Comparison of ENCODE assay signal across 2 cellular contexts in the genomic region with DNA sequence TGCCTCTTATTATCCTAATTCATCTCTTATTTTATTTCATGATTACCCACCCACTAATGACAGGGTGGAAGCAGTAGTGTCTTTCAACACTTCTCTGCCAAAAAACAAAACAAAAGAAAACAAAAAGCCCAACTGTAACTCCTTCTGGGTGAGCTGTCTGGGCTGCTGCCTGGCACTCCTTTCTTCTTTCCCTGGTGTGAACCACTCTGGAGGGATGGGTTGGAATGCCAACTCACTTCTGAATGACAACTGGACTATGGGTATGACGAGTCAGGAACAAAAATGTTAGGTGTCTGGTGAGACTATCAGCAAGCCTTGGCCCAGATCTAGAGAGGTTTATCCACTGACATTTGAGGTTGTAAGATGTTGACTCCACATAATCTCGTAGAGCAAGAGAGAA.
TF ChIP-seq lines count a peak whose summit lies in the region.

No MANE protein-coding gene starts in this region.

TF ChIP-seq in A549, 52 proteins besides CTCF, POLR2A, EP300 and RAD21 (continued from another document):
- TF ChIP-seq FOSB (CRISPR knock-in tag; IDR thresholded peaks at IDR 0.05) (no peak), TFCP2L1 (CRISPR knock-in tag; IDR thresholded peaks at IDR 0.05) (no peak), CBX8 (IDR thresholded peaks at IDR 0.05) (no peak), RCOR1 (IDR thresholded peaks at IDR 0.05; ENCODE audit: low read depth, low read length) (no peak), FOXS1 (CRISPR knock-in tag; IDR thresholded peaks at IDR 0.05) (no peak), EHMT2 (IDR thresholded peaks at IDR 0.05; ENCODE audit: low read depth) (no peak), CHD2 (IDR thresholded peaks at IDR 0.05; ENCODE audit: low read length, partially characterized antibody) (no peak), JUNB (IDR thresholded peaks at IDR 0.05) (no peak), RARB (CRISPR knock-in tag; IDR thresholded peaks at IDR 0.05) (no peak), BHLHE40 (IDR thresholded peaks at IDR 0.05; ENCODE audit: low read depth, low read length) (no peak), ZNF302 (CRISPR knock-in tag; IDR thresholded peaks at IDR 0.05) (no peak), RFX5 (IDR thresholded peaks at IDR 0.05) (no peak)

TF ChIP-seq in GM23338, 12 proteins besides CTCF, POLR2A, EP300 and RAD21:
- TF ChIP-seq, protein P1, sequence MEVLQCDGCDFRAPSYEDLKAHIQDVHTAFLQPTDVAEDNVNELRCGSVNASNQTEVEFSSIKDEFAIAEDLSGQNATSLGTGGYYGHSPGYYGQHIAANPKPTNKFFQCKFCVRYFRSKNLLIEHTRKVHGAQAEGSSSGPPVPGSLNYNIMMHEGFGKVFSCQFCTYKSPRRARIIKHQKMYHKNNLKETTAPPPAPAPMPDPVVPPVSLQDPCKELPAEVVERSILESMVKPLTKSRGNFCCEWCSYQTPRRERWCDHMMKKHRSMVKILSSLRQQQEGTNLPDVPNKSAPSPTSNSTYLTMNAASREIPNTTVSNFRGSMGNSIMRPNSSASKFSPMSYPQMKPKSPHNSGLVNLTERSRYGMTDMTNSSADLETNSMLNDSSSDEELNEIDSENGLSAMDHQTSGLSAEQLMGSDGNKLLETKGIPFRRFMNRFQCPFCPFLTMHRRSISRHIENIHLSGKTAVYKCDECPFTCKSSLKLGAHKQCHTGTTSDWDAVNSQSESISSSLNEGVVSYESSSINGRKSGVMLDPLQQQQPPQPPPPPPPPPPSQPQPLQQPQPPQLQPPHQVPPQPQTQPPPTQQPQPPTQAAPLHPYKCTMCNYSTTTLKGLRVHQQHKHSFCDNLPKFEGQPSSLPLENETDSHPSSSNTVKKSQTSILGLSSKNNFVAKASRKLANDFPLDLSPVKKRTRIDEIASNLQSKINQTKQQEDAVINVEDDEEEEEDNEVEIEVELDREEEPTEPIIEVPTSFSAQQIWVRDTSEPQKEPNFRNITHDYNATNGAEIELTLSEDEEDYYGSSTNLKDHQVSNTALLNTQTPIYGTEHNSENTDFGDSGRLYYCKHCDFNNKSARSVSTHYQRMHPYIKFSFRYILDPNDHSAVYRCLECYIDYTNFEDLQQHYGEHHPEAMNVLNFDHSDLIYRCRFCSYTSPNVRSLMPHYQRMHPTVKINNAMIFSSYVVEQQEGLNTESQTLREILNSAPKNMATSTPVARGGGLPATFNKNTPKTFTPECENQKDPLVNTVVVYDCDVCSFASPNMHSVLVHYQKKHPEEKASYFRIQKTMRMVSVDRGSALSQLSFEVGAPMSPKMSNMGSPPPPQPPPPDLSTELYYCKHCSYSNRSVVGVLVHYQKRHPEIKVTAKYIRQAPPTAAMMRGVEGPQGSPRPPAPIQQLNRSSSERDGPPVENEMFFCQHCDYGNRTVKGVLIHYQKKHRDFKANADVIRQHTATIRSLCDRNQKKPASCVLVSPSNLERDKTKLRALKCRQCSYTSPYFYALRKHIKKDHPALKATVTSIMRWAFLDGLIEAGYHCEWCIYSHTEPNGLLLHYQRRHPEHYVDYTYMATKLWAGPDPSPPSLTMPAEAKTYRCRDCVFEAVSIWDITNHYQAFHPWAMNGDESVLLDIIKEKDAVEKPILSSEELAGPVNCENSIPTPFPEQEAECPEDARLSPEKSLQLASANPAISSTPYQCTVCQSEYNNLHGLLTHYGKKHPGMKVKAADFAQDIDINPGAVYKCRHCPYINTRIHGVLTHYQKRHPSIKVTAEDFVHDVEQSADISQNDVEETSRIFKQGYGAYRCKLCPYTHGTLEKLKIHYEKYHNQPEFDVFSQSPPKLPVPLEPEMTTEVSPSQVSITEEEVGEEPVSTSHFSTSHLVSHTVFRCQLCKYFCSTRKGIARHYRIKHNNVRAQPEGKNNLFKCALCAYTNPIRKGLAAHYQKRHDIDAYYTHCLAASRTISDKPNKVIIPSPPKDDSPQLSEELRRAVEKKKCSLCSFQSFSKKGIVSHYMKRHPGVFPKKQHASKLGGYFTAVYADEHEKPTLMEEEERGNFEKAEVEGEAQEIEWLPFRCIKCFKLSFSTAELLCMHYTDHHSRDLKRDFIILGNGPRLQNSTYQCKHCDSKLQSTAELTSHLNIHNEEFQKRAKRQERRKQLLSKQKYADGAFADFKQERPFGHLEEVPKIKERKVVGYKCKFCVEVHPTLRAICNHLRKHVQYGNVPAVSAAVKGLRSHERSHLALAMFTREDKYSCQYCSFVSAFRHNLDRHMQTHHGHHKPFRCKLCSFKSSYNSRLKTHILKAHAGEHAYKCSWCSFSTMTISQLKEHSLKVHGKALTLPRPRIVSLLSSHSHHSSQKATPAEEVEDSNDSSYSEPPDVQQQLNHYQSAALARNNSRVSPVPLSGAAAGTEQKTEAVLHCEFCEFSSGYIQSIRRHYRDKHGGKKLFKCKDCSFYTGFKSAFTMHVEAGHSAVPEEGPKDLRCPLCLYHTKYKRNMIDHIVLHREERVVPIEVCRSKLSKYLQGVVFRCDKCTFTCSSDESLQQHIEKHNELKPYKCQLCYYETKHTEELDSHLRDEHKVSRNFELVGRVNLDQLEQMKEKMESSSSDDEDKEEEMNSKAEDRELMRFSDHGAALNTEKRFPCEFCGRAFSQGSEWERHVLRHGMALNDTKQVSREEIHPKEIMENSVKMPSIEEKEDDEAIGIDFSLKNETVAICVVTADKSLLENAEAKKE (CRISPR knock-in tag; IDR thresholded peaks at IDR 0.05): no peak
- TF ChIP-seq JUNB (IDR thresholded peaks at IDR 0.05; ENCODE audit: unreplicated experiment): no peak
- TF ChIP-seq, protein P2, sequence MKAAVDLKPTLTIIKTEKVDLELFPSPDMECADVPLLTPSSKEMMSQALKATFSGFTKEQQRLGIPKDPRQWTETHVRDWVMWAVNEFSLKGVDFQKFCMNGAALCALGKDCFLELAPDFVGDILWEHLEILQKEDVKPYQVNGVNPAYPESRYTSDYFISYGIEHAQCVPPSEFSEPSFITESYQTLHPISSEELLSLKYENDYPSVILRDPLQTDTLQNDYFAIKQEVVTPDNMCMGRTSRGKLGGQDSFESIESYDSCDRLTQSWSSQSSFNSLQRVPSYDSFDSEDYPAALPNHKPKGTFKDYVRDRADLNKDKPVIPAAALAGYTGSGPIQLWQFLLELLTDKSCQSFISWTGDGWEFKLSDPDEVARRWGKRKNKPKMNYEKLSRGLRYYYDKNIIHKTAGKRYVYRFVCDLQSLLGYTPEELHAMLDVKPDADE (IDR thresholded peaks at IDR 0.05): no peak
- TF ChIP-seq POLR2AphosphoS5 (IDR thresholded peaks at IDR 0.05; ENCODE audit: low read depth): no peak
- TF ChIP-seq, protein P3, sequence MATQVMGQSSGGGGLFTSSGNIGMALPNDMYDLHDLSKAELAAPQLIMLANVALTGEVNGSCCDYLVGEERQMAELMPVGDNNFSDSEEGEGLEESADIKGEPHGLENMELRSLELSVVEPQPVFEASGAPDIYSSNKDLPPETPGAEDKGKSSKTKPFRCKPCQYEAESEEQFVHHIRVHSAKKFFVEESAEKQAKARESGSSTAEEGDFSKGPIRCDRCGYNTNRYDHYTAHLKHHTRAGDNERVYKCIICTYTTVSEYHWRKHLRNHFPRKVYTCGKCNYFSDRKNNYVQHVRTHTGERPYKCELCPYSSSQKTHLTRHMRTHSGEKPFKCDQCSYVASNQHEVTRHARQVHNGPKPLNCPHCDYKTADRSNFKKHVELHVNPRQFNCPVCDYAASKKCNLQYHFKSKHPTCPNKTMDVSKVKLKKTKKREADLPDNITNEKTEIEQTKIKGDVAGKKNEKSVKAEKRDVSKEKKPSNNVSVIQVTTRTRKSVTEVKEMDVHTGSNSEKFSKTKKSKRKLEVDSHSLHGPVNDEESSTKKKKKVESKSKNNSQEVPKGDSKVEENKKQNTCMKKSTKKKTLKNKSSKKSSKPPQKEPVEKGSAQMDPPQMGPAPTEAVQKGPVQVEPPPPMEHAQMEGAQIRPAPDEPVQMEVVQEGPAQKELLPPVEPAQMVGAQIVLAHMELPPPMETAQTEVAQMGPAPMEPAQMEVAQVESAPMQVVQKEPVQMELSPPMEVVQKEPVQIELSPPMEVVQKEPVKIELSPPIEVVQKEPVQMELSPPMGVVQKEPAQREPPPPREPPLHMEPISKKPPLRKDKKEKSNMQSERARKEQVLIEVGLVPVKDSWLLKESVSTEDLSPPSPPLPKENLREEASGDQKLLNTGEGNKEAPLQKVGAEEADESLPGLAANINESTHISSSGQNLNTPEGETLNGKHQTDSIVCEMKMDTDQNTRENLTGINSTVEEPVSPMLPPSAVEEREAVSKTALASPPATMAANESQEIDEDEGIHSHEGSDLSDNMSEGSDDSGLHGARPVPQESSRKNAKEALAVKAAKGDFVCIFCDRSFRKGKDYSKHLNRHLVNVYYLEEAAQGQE (IDR thresholded peaks at IDR 0.05; ENCODE audit: unreplicated experiment): no peak
- no peak for TF ChIP-seq CREB1 (CRISPR knock-in tag; IDR thresholded peaks at IDR 0.05; ENCODE audit: low read depth)
- TF ChIP-seq ZNF114 (CRISPR knock-in tag; IDR thresholded peaks at IDR 0.05): no peak
- TF ChIP-seq NANOG (IDR thresholded peaks at IDR 0.05; ENCODE audit: borderline replicate concordance): no peak
- TF ChIP-seq STAT1 (IDR thresholded peaks at IDR 0.05; ENCODE audit: unreplicated experiment): no peak
- no peak for TF ChIP-seq EZH2phosphoT487 (IDR thresholded peaks at IDR 0.05; ENCODE audit: unreplicated experiment)
- no peak for TF ChIP-seq EZH2 (IDR thresholded peaks at IDR 0.05; ENCODE audit: low read depth, unreplicated experiment)
- TF ChIP-seq ZNF331 (CRISPR knock-in tag; IDR thresholded peaks at IDR 0.05; ENCODE audit: low read depth): no peak
